8 cellular contexts compared by ENCODE assay signal in the genomic region with DNA sequence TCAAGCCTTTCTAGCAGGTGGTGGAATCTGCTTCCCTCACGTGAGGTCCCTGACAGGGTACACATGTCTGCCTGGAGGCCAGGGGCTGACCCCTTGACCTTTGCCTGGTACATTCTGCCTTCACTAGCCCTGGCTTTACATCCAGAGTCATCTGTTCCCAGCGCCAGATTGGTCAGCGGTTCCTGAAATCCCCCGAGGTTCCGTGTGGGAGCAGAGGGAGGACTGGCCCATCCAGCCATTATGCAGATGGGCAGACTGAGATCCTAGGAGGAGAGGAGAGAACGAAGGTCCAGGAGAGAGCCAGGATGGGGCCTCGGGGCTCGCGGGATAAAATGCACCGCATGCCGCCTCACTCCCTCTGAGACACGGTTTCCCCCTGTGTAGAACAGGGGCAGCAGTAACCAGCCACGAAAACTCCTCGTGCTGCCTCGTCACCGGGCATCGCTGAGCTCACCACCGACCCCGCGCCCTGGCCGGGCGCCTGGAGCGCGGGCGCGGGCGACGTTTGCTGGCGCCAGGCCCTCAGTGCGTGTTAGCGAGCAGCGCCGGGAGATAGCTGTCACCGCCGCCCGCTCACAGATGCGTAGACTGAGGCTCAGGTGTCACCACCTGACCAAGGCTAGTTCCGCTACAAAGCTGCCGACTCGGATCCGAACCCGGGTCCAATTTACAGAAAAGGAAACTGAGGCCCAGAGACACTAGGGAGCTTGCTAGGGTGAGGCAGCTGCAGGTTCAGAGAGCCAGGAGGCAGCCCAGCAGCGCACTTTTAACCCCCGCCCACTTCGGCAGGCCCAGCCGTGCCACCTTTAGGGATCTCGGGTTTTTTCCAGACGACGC. TPM values are rescaled to one million over a fixed set of nuclear protein-coding genes. Genes with fewer than 3 reads are reported as not detected.
A peak's percentile ranks its signal among the peaks of the same experiment; 100 is the strongest.
DNase-seq lines count a peak whose midpoint lies in the region; ATAC-seq and TF ChIP-seq lines count a peak whose summit lies in the region.

No MANE protein-coding gene starts in this region.

- H3K36me3 ChIP-seq in parathyroid adenoma (ENCODE audit: control insufficient read depth, insufficient read depth, low read length) = no peaks in the 10 kb centered on the region

- H3K27me3 ChIP-seq in parathyroid adenoma (ENCODE audit: control insufficient read depth, insufficient read depth, low read length) = no peaks in the 10 kb centered on the region

- H3K9me3 Mint-ChIP-seq in activated CD4-positive, alpha-beta T cell treated with anti-CD3 and anti-CD28 coated beads, Interleukin-2, amount 10 ng/mL, durations not matched to agents 24 days and 14 days = no peaks in the 10 kb centered on the region
- no peaks in the 10 kb centered on the region for H3K9me3 Mint-ChIP-seq in T-cell

- no peak for DNase-seq in activated CD4-positive, alpha-beta T cell treated with anti-CD3 and anti-CD28 coated beads, Interleukin-2, amount 10 ng/mL, durations not matched to agents 24 days and 14 days
- no peak for DNase-seq in activated CD4-positive, alpha-beta T cell treated with anti-CD3 and anti-CD28 coated beads, Interleukin-2, amount 50 U/mL, for 4 hours
- DNase-seq in T-cell (peak in 3 of 34 experiments; percentile 7 to 21 (median 18)), fibroblast of pulmonary artery (ENCODE audit: low read depth) (no peak), HuH-7 (ENCODE audit: low spot score) (no peak), NCI-H2029 (lab: John Stamatoyannopoulos, UW) (no peak)

- TF ChIP-seq CTCF in fibroblast of pulmonary artery (IDR thresholded peaks at IDR 0.05; ENCODE audit: low read length, missing control alignments) (no peak), parathyroid adenoma (IDR thresholded peaks at IDR 0.05) (no peak)

- peaks cover 2% of the 10 kb centered on the region for H3K27me3 Mint-ChIP-seq in activated CD4-positive, alpha-beta T cell treated with anti-CD3 and anti-CD28 coated beads, Interleukin-2, amount 10 ng/mL, durations not matched to agents 24 days and 14 days
- H3K27me3 Mint-ChIP-seq in T-cell = no peaks in the 10 kb centered on the region

- H2AFZ ChIP-seq in parathyroid adenoma = peak overlapping the region; percentile 99

- POLR2A ChIA-PET in T-cell (lab: Charles Lee) = interaction anchor here in 1 of 2 donors (0.6 kb wide), 1 partner anchor 249 kb away, joined by 4 read pairs; no protein-coding TSS in a partner anchor

- H3K4me1 Mint-ChIP-seq in activated CD4-positive, alpha-beta T cell treated with anti-CD3 and anti-CD28 coated beads, Interleukin-2, amount 10 ng/mL, durations not matched to agents 24 days and 14 days = peaks cover 49% of the 10 kb centered on the region
- H3K4me1 Mint-ChIP-seq in T-cell = peaks cover 60 to 71% (median 61%) of the 10 kb centered on the region in 3 donors

- H3K27ac Mint-ChIP-seq in activated CD4-positive, alpha-beta T cell treated with anti-CD3 and anti-CD28 coated beads, Interleukin-2, amount 10 ng/mL, durations not matched to agents 24 days and 14 days = peak overlapping the region; percentile 77
- peak overlapping the region; percentile 85 to 94 for H3K27ac Mint-ChIP-seq in T-cell

- H3K9ac ChIP-seq in parathyroid adenoma = no peak overlapping the region

- CTCF ChIA-PET in T-cell (lab: Charles Lee) = interaction anchor here in 1 of 2 donors (0.6 to 0.7 kb wide), 2 partner anchors 178 to 249 kb away, joined by 3 read pairs; no protein-coding TSS in a partner anchor

- intact Hi-C loops in activated CD4-positive, alpha-beta T cell treated with anti-CD3 and anti-CD28 coated beads, Interleukin-2, amount 10 ng/mL, durations not matched to agents 24 days and 14 days (cut with micrococcal nuclease) = loop anchor here (2.0 to 5.0 kb wide), 2 partner anchors 241 to 269 kb away; a partner anchor contains a TSS

- peak overlapping the region; percentile 100 for H3K4me3 Mint-ChIP-seq in activated CD4-positive, alpha-beta T cell treated with anti-CD3 and anti-CD28 coated beads, Interleukin-2, amount 10 ng/mL, durations not matched to agents 24 days and 14 days
- peak overlapping the region; percentile 91 to 96 (median 91) for H3K4me3 Mint-ChIP-seq in T-cell

- ATAC-seq in HG02885 (IDR thresholded peaks at IDR 0.05; ENCODE audit: poor library complexity, unreplicated experiment) = peak; percentile 12
- peak in 3 of 4 experiments; percentile 3 to 17 (median 7) for ATAC-seq in T-cell (replicated peaks in 1 of 4)

- peaks cover 30% of the 10 kb centered on the region for H3K36me3 Mint-ChIP-seq in activated CD4-positive, alpha-beta T cell treated with anti-CD3 and anti-CD28 coated beads, Interleukin-2, amount 10 ng/mL, durations not matched to agents 24 days and 14 days (ENCODE audit: low read depth)
- H3K36me3 Mint-ChIP-seq in T-cell = no peaks in the 10 kb centered on the region

- peaks cover 34% of the 10 kb centered on the region for H3K79me2 ChIP-seq in parathyroid adenoma

- H3K4me3 ChIP-seq in fibroblast of pulmonary artery (replicated peaks; ENCODE audit: low read depth, low read length) = peak overlapping the region; percentile 53
- H3K4me3 ChIP-seq in parathyroid adenoma (ENCODE audit: low read depth, low read length) = peak overlapping the region; percentile 59

- no peak overlapping the region for H3K27ac ChIP-seq in parathyroid adenoma

- peak overlapping the region; percentile 48 for H3K4me2 ChIP-seq in parathyroid adenoma (ENCODE audit: low read length)

- H3K9me3 ChIP-seq in parathyroid adenoma (ENCODE audit: control insufficient read depth, low read length) = no peaks in the 10 kb centered on the region

- H3K4me1 ChIP-seq in parathyroid adenoma = peaks cover 26% of the 10 kb centered on the region

RNA-seq across cellular contexts. Expression of a gene that starts 0.8 kb away (rescaled TPM):
- total RNA-seq in activated CD4-positive, alpha-beta T cell treated with anti-CD3 and anti-CD28 coated beads, Interleukin-2, amount 10 ng/mL, durations not matched to agents 24 days and 14 days = 159 and 166 TPM in 2 replicates
- 10 to 100 TPM; 36.9 to 61.3 (median 57.1) TPM for total RNA-seq in T-cell

RNA-seq across cellular contexts. Expression of a gene that starts 30.5 kb away (rescaled TPM):
- 1.1 TPM in 2 replicates for total RNA-seq in activated CD4-positive, alpha-beta T cell treated with anti-CD3 and anti-CD28 coated beads, Interleukin-2, amount 10 ng/mL, durations not matched to agents 24 days and 14 days
- 10 to 100 TPM in 2 of 5 donors, 1 to 10 TPM in 3; 7.2 to 11.1 (median 9.6) TPM for total RNA-seq in T-cell
